1 cellular context compared by ENCODE assay signal in the genomic region with DNA sequence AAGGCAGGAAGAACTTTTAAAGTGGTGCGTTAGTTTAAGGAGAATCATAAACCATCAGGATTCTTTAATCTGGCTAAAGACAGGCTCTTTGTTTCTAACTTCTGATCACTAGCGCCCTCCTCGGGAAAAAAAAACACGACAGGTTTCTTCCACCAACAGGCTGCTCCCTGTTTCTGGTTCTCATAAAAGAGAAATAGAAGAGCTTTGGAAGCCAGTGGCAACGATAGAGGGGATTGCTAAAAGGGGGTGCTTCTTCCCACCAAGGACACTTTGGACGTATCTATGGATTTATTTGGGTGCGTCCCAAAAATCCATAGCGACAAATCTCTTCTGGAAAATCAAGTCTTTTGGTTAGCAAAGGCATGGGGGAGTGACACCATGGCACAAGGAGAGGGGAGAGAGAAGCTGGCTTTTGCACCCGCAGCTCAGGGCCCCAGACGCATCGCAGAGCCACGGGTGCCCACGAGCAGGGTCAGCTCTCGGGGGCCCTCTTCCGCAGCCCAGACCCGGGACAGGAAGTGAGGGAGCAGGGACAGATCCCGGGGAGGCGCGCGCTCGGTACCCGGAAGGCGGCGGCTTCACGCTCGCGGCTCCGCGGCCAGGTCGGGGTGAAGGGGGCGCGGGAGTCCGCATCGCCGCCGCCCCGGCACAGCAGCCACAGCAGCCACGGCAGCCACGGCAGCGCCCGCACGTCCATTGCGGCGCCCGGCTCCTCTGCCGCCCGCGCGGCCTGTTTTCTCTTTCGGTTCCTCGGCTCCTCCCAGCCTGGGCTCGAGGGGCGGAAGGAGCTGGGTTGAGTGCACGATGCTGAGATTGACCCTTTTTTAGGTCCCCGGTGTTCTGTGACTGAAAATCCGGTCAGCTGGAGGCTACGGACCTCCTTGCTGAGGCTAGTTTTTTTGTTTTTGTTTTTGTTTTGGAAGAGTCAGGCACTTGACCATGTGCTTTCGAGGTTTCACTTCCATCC.
TF ChIP-seq lines count a peak whose summit lies in the region.

A gene with protein sequence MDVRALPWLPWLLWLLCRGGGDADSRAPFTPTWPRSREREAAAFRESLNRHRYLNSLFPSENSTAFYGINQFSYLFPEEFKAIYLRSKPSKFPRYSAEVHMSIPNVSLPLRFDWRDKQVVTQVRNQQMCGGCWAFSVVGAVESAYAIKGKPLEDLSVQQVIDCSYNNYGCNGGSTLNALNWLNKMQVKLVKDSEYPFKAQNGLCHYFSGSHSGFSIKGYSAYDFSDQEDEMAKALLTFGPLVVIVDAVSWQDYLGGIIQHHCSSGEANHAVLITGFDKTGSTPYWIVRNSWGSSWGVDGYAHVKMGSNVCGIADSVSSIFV (minus strand): TSS at position 716 of the 967 bp plus-strand sequence. CDS start 19 bp downstream, at position 697.

TF ChIP-seq in HepG2, 621 proteins besides CTCF, POLR2A, EP300 and RAD21 (continues in another document):
- TF ChIP-seq NCOA5 (CRISPR knock-in tag; IDR thresholded peaks at IDR 0.05) (no peak), PAF1 (CRISPR knock-in tag; IDR thresholded peaks at IDR 0.05) (no peak), ZNF337 (CRISPR knock-in tag; IDR thresholded peaks at IDR 0.05; ENCODE audit: borderline replicate concordance, low read depth) (no peak), ZNF460 (CRISPR knock-in tag; IDR thresholded peaks at IDR 0.05; ENCODE audit: borderline replicate concordance) (no peak), ZNF331 (CRISPR knock-in tag; IDR thresholded peaks at IDR 0.05) (no peak), TRIM24 (CRISPR knock-in tag; IDR thresholded peaks at IDR 0.05) (no peak), REPIN1 (CRISPR knock-in tag; IDR thresholded peaks at IDR 0.05; ENCODE audit: borderline replicate concordance, low read depth) (0 out of 2 replicates have a peak, but pooled peaks have one; percentile 36), U2AF1 (optimal IDR thresholded peaks at IDR 0.05; ENCODE audit: low read depth, low read length) (no peak), SKI (IDR thresholded peaks at IDR 0.05; ENCODE audit: partially characterized antibody) (no peak), ZMYM3 (CRISPR knock-in tag; IDR thresholded peaks at IDR 0.05) (no peak), ZSCAN25 (CRISPR knock-in tag; IDR thresholded peaks at IDR 0.05) (no peak), ZSCAN22 (CRISPR knock-in tag; IDR thresholded peaks at IDR 0.05) (no peak), SPEN (CRISPR knock-in tag; IDR thresholded peaks at IDR 0.05; ENCODE audit: low read depth) (peak; percentile 36; the same call in 1 of the 2 replicates), CAMTA2 (CRISPR knock-in tag; IDR thresholded peaks at IDR 0.05; ENCODE audit: borderline replicate concordance) (no peak), ZNF766 (CRISPR knock-in tag; IDR thresholded peaks at IDR 0.05; ENCODE audit: borderline replicate concordance) (peak; percentile 67; the same call in 1 of the 2 replicates), TOE1 (CRISPR knock-in tag; IDR thresholded peaks at IDR 0.05) (no peak), SRY (CRISPR knock-in tag; IDR thresholded peaks at IDR 0.05) (peak; percentile 33; the same call in 1 of the 2 replicates), GATAD1 (CRISPR knock-in tag; IDR thresholded peaks at IDR 0.05) (peak; percentile 53), NFIB (CRISPR knock-in tag; IDR thresholded peaks at IDR 0.05; ENCODE audit: borderline replicate concordance) (no peak), FOXO1 (CRISPR knock-in tag; IDR thresholded peaks at IDR 0.05) (no peak)
- TF ChIP-seq, protein P1, sequence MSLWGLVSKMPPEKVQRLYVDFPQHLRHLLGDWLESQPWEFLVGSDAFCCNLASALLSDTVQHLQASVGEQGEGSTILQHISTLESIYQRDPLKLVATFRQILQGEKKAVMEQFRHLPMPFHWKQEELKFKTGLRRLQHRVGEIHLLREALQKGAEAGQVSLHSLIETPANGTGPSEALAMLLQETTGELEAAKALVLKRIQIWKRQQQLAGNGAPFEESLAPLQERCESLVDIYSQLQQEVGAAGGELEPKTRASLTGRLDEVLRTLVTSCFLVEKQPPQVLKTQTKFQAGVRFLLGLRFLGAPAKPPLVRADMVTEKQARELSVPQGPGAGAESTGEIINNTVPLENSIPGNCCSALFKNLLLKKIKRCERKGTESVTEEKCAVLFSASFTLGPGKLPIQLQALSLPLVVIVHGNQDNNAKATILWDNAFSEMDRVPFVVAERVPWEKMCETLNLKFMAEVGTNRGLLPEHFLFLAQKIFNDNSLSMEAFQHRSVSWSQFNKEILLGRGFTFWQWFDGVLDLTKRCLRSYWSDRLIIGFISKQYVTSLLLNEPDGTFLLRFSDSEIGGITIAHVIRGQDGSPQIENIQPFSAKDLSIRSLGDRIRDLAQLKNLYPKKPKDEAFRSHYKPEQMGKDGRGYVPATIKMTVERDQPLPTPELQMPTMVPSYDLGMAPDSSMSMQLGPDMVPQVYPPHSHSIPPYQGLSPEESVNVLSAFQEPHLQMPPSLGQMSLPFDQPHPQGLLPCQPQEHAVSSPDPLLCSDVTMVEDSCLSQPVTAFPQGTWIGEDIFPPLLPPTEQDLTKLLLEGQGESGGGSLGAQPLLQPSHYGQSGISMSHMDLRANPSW (CRISPR knock-in tag; IDR thresholded peaks at IDR 0.05; ENCODE audit: borderline replicate concordance), result no peak
- TF ChIP-seq, protein P2, sequence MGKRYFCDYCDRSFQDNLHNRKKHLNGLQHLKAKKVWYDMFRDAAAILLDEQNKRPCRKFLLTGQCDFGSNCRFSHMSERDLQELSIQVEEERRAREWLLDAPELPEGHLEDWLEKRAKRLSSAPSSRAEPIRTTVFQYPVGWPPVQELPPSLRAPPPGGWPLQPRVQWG (CRISPR knock-in tag; IDR thresholded peaks at IDR 0.05; ENCODE audit: borderline replicate concordance, low read depth), result no peak
- TF ChIP-seq, protein P3, sequence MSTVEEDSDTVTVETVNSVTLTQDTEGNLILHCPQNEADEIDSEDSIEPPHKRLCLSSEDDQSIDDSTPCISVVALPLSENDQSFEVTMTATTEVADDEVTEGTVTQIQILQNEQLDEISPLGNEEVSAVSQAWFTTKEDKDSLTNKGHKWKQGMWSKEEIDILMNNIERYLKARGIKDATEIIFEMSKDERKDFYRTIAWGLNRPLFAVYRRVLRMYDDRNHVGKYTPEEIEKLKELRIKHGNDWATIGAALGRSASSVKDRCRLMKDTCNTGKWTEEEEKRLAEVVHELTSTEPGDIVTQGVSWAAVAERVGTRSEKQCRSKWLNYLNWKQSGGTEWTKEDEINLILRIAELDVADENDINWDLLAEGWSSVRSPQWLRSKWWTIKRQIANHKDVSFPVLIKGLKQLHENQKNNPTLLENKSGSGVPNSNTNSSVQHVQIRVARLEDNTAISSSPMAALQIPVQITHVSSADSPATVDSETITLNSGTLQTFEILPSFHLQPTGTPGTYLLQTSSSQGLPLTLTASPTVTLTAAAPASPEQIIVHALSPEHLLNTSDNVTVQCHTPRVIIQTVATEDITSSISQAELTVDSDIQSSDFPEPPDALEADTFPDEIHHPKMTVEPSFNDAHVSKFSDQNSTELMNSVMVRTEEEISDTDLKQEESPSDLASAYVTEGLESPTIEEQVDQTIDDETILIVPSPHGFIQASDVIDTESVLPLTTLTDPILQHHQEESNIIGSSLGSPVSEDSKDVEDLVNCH (CRISPR knock-in tag; IDR thresholded peaks at IDR 0.05), result no peak
- TF ChIP-seq, protein P4, sequence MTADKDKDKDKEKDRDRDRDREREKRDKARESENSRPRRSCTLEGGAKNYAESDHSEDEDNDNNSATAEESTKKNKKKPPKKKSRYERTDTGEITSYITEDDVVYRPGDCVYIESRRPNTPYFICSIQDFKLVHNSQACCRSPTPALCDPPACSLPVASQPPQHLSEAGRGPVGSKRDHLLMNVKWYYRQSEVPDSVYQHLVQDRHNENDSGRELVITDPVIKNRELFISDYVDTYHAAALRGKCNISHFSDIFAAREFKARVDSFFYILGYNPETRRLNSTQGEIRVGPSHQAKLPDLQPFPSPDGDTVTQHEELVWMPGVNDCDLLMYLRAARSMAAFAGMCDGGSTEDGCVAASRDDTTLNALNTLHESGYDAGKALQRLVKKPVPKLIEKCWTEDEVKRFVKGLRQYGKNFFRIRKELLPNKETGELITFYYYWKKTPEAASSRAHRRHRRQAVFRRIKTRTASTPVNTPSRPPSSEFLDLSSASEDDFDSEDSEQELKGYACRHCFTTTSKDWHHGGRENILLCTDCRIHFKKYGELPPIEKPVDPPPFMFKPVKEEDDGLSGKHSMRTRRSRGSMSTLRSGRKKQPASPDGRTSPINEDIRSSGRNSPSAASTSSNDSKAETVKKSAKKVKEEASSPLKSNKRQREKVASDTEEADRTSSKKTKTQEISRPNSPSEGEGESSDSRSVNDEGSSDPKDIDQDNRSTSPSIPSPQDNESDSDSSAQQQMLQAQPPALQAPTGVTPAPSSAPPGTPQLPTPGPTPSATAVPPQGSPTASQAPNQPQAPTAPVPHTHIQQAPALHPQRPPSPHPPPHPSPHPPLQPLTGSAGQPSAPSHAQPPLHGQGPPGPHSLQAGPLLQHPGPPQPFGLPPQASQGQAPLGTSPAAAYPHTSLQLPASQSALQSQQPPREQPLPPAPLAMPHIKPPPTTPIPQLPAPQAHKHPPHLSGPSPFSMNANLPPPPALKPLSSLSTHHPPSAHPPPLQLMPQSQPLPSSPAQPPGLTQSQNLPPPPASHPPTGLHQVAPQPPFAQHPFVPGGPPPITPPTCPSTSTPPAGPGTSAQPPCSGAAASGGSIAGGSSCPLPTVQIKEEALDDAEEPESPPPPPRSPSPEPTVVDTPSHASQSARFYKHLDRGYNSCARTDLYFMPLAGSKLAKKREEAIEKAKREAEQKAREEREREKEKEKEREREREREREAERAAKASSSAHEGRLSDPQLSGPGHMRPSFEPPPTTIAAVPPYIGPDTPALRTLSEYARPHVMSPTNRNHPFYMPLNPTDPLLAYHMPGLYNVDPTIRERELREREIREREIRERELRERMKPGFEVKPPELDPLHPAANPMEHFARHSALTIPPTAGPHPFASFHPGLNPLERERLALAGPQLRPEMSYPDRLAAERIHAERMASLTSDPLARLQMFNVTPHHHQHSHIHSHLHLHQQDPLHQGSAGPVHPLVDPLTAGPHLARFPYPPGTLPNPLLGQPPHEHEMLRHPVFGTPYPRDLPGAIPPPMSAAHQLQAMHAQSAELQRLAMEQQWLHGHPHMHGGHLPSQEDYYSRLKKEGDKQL (CRISPR knock-in tag; IDR thresholded peaks at IDR 0.05; ENCODE audit: low read depth), result no peak
- TF ChIP-seq, protein P5, sequence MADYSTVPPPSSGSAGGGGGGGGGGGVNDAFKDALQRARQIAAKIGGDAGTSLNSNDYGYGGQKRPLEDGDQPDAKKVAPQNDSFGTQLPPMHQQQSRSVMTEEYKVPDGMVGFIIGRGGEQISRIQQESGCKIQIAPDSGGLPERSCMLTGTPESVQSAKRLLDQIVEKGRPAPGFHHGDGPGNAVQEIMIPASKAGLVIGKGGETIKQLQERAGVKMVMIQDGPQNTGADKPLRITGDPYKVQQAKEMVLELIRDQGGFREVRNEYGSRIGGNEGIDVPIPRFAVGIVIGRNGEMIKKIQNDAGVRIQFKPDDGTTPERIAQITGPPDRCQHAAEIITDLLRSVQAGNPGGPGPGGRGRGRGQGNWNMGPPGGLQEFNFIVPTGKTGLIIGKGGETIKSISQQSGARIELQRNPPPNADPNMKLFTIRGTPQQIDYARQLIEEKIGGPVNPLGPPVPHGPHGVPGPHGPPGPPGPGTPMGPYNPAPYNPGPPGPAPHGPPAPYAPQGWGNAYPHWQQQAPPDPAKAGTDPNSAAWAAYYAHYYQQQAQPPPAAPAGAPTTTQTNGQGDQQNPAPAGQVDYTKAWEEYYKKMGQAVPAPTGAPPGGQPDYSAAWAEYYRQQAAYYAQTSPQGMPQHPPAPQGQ (CRISPR knock-in tag; IDR thresholded peaks at IDR 0.05; ENCODE audit: borderline replicate concordance), result no peak
- TF ChIP-seq, protein P6, sequence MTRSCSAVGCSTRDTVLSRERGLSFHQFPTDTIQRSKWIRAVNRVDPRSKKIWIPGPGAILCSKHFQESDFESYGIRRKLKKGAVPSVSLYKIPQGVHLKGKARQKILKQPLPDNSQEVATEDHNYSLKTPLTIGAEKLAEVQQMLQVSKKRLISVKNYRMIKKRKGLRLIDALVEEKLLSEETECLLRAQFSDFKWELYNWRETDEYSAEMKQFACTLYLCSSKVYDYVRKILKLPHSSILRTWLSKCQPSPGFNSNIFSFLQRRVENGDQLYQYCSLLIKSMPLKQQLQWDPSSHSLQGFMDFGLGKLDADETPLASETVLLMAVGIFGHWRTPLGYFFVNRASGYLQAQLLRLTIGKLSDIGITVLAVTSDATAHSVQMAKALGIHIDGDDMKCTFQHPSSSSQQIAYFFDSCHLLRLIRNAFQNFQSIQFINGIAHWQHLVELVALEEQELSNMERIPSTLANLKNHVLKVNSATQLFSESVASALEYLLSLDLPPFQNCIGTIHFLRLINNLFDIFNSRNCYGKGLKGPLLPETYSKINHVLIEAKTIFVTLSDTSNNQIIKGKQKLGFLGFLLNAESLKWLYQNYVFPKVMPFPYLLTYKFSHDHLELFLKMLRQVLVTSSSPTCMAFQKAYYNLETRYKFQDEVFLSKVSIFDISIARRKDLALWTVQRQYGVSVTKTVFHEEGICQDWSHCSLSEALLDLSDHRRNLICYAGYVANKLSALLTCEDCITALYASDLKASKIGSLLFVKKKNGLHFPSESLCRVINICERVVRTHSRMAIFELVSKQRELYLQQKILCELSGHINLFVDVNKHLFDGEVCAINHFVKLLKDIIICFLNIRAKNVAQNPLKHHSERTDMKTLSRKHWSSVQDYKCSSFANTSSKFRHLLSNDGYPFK (CRISPR knock-in tag; IDR thresholded peaks at IDR 0.05; ENCODE audit: borderline replicate concordance), result no peak
- TF ChIP-seq, protein P7, sequence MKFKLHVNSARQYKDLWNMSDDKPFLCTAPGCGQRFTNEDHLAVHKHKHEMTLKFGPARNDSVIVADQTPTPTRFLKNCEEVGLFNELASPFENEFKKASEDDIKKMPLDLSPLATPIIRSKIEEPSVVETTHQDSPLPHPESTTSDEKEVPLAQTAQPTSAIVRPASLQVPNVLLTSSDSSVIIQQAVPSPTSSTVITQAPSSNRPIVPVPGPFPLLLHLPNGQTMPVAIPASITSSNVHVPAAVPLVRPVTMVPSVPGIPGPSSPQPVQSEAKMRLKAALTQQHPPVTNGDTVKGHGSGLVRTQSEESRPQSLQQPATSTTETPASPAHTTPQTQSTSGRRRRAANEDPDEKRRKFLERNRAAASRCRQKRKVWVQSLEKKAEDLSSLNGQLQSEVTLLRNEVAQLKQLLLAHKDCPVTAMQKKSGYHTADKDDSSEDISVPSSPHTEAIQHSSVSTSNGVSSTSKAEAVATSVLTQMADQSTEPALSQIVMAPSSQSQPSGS (CRISPR knock-in tag; IDR thresholded peaks at IDR 0.05), result no peak
- TF ChIP-seq, protein P8, sequence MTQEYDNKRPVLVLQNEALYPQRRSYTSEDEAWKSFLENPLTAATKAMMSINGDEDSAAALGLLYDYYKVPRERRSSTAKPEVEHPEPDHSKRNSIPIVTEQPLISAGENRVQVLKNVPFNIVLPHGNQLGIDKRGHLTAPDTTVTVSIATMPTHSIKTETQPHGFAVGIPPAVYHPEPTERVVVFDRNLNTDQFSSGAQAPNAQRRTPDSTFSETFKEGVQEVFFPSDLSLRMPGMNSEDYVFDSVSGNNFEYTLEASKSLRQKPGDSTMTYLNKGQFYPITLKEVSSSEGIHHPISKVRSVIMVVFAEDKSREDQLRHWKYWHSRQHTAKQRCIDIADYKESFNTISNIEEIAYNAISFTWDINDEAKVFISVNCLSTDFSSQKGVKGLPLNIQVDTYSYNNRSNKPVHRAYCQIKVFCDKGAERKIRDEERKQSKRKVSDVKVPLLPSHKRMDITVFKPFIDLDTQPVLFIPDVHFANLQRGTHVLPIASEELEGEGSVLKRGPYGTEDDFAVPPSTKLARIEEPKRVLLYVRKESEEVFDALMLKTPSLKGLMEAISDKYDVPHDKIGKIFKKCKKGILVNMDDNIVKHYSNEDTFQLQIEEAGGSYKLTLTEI (CRISPR knock-in tag; conservative IDR thresholded peaks at IDR 0.05), result no peak
